Comparison of ENCODE assay signal across 8 cellular contexts in the genomic region with DNA sequence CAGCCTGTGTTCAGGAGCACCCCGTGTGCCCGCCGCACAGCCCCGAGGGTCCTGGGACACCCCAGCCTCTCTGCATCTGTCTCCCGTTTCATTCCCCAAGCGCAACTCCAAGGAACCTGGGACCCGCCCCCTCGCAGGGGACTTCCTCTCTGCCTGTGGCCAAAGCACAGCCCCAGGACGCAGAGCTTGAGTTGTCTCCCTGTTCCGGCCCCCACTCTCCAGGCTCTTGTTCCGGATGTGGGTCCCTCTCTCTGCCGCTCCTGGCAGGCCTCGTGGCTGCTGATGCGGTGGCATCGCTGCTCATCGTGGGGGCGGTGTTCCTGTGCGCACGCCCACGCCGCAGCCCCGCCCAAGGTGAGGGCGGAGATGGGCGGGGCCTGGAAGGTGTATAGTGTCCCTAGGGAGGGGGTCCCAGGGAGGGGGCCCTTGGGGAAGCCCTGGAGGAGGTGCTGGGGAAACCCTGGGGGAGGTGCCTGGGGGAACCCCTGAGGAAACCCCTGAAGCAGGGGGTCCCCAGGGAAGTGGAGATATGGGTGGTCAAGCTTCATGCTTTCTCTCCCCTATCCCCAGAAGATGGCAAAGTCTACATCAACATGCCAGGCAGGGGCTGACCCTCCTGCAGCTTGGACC.
A peak's percentile ranks its signal among the peaks of the same experiment; 100 is the strongest.
DNase-seq lines count a peak whose midpoint lies in the region; ATAC-seq and TF ChIP-seq lines count a peak whose summit lies in the region.

No MANE protein-coding gene starts in this region.

- H3K27ac ChIP-seq in angular gyrus (ENCODE audit: low read depth, low read length), result peak overlapping the region; percentile 30

- peak overlapping the region; percentile 43 for H3K4me3 ChIP-seq in LNCaP clone FGC (ENCODE audit: low read depth, low read length)
- peak overlapping the region; percentile 21 for H3K4me3 ChIP-seq in skeletal muscle cell (ENCODE audit: low read depth, low read length)

- ATAC-seq in GM21515 (IDR thresholded peaks at IDR 0.05; ENCODE audit: unreplicated experiment), result peak; percentile 44
- no peak for ATAC-seq in HG03521 (IDR thresholded peaks at IDR 0.05; ENCODE audit: unreplicated experiment)

- TF ChIP-seq CTCF in LNCaP clone FGC (IDR thresholded peaks at IDR 0.05; ENCODE audit: control insufficient read depth, extremely low read depth, insufficient read depth), result no peak

- DNase-seq in COR-L47 (lab: John Stamatoyannopoulos, UW), result peak; percentile 67
- no peak for DNase-seq in LNCaP clone FGC (ENCODE audit: low read depth)
- DNase-seq in T-helper 2 cell, result peak; percentile 66 to 99 (median 85)
- DNase-seq in hypothalamus (lab: John Stamatoyannopoulos, UW), result peak in 38 of 51 donors; percentile 11 to 76 (median 40)
- DNase-seq in skeletal muscle cell (ENCODE audit: low read depth), result peak; percentile 36
